In the genomic region with DNA sequence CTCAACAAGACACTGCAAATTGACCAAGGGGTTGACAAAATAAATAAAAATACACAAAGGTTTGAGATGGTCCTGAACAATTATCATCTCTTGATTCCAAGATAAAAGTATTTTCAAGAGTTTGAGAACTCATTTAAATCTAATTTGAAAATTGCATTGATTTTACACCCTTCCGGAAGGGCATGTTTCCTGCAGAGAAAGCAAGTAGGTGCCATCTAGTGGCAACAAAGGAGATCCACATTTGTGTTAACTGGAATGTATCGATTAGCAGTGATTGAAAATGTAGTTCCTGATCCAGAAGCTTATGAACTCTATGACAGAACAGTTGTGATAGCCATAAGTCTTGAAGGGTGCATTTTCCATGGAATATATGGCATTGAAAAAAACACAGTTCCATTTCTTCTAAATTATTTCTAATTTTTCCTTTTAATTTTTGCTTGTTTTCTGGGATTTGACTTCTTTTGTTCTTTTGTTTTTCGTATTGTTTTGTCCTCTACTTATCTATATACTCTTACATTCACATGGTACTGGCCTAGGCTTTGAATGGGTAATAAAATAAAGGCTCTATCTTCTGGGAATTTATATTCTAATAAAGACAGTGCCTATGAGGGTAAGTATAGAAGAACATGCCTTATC, we compare ENCODE assay signal across 9 cellular contexts.
DNase-seq lines count a peak whose midpoint lies in the region; ATAC-seq and TF ChIP-seq lines count a peak whose summit lies in the region.
"Had no signal": no experiment of that assay in that cellular context is flagged by ENCODE, and none has a peak within 500 bp of the region (broad histone marks: within the 10 kb centered on the region; RNA-seq: fewer than 3 reads in every experiment).

No MANE protein-coding gene starts in this region.

- no peaks in the 10 kb centered on the region for H3K36me3 Mint-ChIP-seq in mesothelial cell of epicardium

- H3K9me3 Mint-ChIP-seq in mesothelial cell of epicardium = no peaks in the 10 kb centered on the region

- no peak overlapping the region for H3K27ac ChIP-seq in OCI-LY3 (ENCODE audit: low read length)
- peak overlapping the region in 46 of 59 donors; percentile 1 to 77 (median 60) for H3K27ac ChIP-seq in dorsolateral prefrontal cortex
- H3K27ac ChIP-seq: BLaER1 treated with 17β-estradiol and CSF1 and Interleukin-3, amounts not matched to agents 10 nM and 100 nM had no signal

- no peak overlapping the region for H2AFZ ChIP-seq in OCI-LY3 (ENCODE audit: low read depth, low read length)

- intact Hi-C loops in dorsolateral prefrontal cortex (cut with DNase I) = loop anchor here (1.0 to 5.0 kb wide), 5 partner anchors 73 to 183 kb away; partner anchors contain the start of gene DNM3 (in 1 of the 2)

- no peaks in the 10 kb centered on the region for H3K27me3 Mint-ChIP-seq in mesothelial cell of epicardium (ENCODE audit: low read depth)

- H3K9ac ChIP-seq in OCI-LY3 (ENCODE audit: low read length) = no peak overlapping the region
- H3K9ac ChIP-seq: BLaER1 treated with 17β-estradiol and CSF1 and Interleukin-3, amounts not matched to agents 10 nM and 100 nM had no signal

- H3K27me3 ChIP-seq in OCI-LY3 (ENCODE audit: low read depth, low read length) (no peaks in the 10 kb centered on the region), dorsolateral prefrontal cortex (no peaks in the 10 kb centered on the region)
- H3K27me3 ChIP-seq: BLaER1 treated with 17β-estradiol and CSF1 and Interleukin-3, amounts not matched to agents 10 nM and 100 nM had no signal

- DNase-seq in NCI-H1092 treated with DMSO at 0.1 percent for 48 hours (lab: John Stamatoyannopoulos, UW) = peak; percentile 52
- DNase-seq in NCI-H1092 (lab: John Stamatoyannopoulos, UW) = no peak
- no peak for DNase-seq in dorsolateral prefrontal cortex
- no peak for DNase-seq in mesothelial cell of epicardium (ENCODE audit: low spot score in 2 of 2, unreplicated experiment in 2 of 2)

- no peak overlapping the region for H3K27ac Mint-ChIP-seq in mesothelial cell of epicardium

- no peak overlapping the region for H3K4me3 ChIP-seq in OCI-LY3 (ENCODE audit: low read length)
- H3K4me3 ChIP-seq in dorsolateral prefrontal cortex = peak overlapping the region in 1 of 59 donors; percentile 13
- H3K4me3 ChIP-seq: BLaER1 treated with 17β-estradiol and CSF1 and Interleukin-3, amounts not matched to agents 10 nM and 100 nM had no signal

- no peaks in the 10 kb centered on the region for H4K20me1 ChIP-seq in OCI-LY3 (ENCODE audit: insufficient read depth, low read length)
- H4K20me1 ChIP-seq: BLaER1 treated with 17β-estradiol and CSF1 and Interleukin-3, amounts not matched to agents 10 nM and 100 nM had no signal

- ATAC-seq in HG02678 (IDR thresholded peaks at IDR 0.05; ENCODE audit: unreplicated experiment) = peak; percentile 56
- ATAC-seq in GM21447 (IDR thresholded peaks at IDR 0.05; ENCODE audit: unreplicated experiment) = no peak
- no peak for ATAC-seq in HG02981 (IDR thresholded peaks at IDR 0.05; ENCODE audit: unreplicated experiment)

- H3K4me2 ChIP-seq in OCI-LY3 (ENCODE audit: low read length) = no peak overlapping the region
- H3K4me2 ChIP-seq: BLaER1 treated with 17β-estradiol and CSF1 and Interleukin-3, amounts not matched to agents 10 nM and 100 nM had no signal

- H3K4me1 ChIP-seq in OCI-LY3 (ENCODE audit: low read length) = peaks cover 14% of the 10 kb centered on the region
- H3K4me1 ChIP-seq: BLaER1 treated with 17β-estradiol and CSF1 and Interleukin-3, amounts not matched to agents 10 nM and 100 nM had no signal

- H3K36me3 ChIP-seq in OCI-LY3 (replicated peaks; ENCODE audit: low read depth, low read length) = no peaks in the 10 kb centered on the region
- H3K36me3 ChIP-seq: BLaER1 treated with 17β-estradiol and CSF1 and Interleukin-3, amounts not matched to agents 10 nM and 100 nM had no signal

- TF ChIP-seq CTCF in OCI-LY3 (IDR thresholded peaks at IDR 0.05; ENCODE audit: low read depth, low read length) = peak; percentile 96
- TF ChIP-seq CTCF in dorsolateral prefrontal cortex (IDR thresholded peaks at IDR 0.05 in 54 of 56, conservative IDR thresholded peaks at IDR 0.05 in 2 of 56; ENCODE audit: low read depth in 1 of 56, partially characterized antibody in 56 of 56) = peak; percentile 73 to 97 (median 89)
- peak; percentile 66 for TF ChIP-seq CTCF in mesothelial cell of epicardium (IDR thresholded peaks at IDR 0.05; ENCODE audit: unreplicated experiment)

- peaks cover 2% of the 10 kb centered on the region for H3K4me1 Mint-ChIP-seq in mesothelial cell of epicardium

- no peaks in the 10 kb centered on the region for H3K9me3 ChIP-seq in OCI-LY3 (ENCODE audit: insufficient read depth, low read length)
- H3K9me3 ChIP-seq: BLaER1 treated with 17β-estradiol and CSF1 and Interleukin-3, amounts not matched to agents 10 nM and 100 nM had no signal

- H3K4me3 Mint-ChIP-seq in mesothelial cell of epicardium = no peak overlapping the region

- H3K79me2 ChIP-seq in OCI-LY3 (ENCODE audit: low read length) = no peaks in the 10 kb centered on the region
